11 cellular contexts compared by ENCODE assay signal in the genomic region with DNA sequence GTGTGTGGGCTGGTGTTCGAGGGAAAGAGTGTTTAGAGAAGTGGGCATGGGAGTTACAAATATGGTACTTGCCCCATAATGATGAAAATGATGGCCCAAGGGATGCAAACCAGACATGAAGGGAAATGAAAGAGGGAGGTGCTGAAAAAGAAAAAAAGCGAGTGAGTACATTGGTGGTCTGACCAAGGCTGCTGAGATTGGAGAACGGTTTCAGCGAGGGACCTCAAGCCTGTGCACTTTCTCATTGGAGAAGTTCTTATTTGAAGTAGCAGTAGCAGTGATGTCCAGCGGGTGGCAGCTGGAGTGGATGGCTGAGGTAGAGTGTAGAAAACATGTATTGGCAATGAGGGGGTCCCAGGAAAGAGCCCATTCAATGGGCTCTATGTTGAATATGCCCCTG. TPM values are rescaled to one million over a fixed set of nuclear protein-coding genes. Genes with fewer than 3 reads are reported as not detected.
DNase-seq lines count a peak whose midpoint lies in the region; ATAC-seq, FAIRE-seq and TF ChIP-seq lines count a peak whose summit lies in the region.
"Had no signal": no experiment of that assay in that cellular context is flagged by ENCODE, and none has a peak within 500 bp of the region (broad histone marks: within the 10 kb centered on the region; RNA-seq: fewer than 3 reads in every experiment).

No MANE protein-coding gene starts in this region.

- TF ChIP-seq POLR2A in HepG2 (IDR thresholded peaks at IDR 0.05; ENCODE audit: insufficient read depth in 1 of 2, low read depth in 2 of 2, low read length in 2 of 2) (no peak), upper lobe of left lung (IDR thresholded peaks at IDR 0.05) (no peak)

- no peak overlapping the region for H3K9ac ChIP-seq in KMS-11
- H3K9ac ChIP-seq in HepG2 (ENCODE audit: insufficient read depth, low read depth, low read length): no peak overlapping the region

- H3K4me3 ChIP-seq in GM12875 (ENCODE audit: low read depth, low read length) (no peak overlapping the region), KMS-11 (IDR thresholded peaks at IDR 0.05; ENCODE audit: insufficient read depth, low read depth, low read length) (no peak overlapping the region), HepG2 (replicated peaks in 1 of 3; ENCODE audit: insufficient read depth in 1 of 3, low read depth in 2 of 3, low read length in 3 of 3) (no peak overlapping the region), tibial artery (no peak overlapping the region), upper lobe of left lung (no peak overlapping the region)

- no peaks in the 10 kb centered on the region for H3K36me3 ChIP-seq in KMS-11 (ENCODE audit: insufficient read depth)
- no peaks in the 10 kb centered on the region for H3K36me3 ChIP-seq in HepG2 (replicated peaks in 1 of 2; ENCODE audit: control insufficient read depth in 1 of 2, insufficient read depth in 2 of 2, low read length in 2 of 2)
- H3K36me3 ChIP-seq in tibial artery: no peaks in the 10 kb centered on the region
- no peaks in the 10 kb centered on the region for H3K36me3 ChIP-seq in upper lobe of left lung
- H3K36me3 ChIP-seq: neutrophil had no signal

- H3K4me2 ChIP-seq in KMS-11: no peak overlapping the region
- H3K4me2 ChIP-seq in HepG2 (ENCODE audit: low read depth, low read length): no peak overlapping the region

- POLR2A ChIA-PET in HepG2 (lab: Yijun Ruan, JAX): no interaction called here

- BruUV-seq in HepG2 (replicated peaks; lab: Mats Ljungman, UMichigan): no TSS peak

- peak; percentile 35; the same call in 1 of the 2 replicates for TF ChIP-seq CTCF in GM12875 (IDR thresholded peaks at IDR 0.05; ENCODE audit: borderline replicate concordance, insufficient read depth, low read depth, low read length)
- peak; percentile 25; the same call in 1 of the 2 replicates for TF ChIP-seq CTCF in KMS-11 (conservative IDR thresholded peaks at IDR 0.05; ENCODE audit: low read depth, low read length)
- 0 out of 2 replicates have a peak, but pooled peaks have one; percentile 23 for TF ChIP-seq CTCF in HepG2 (CRISPR knock-in tag; IDR thresholded peaks at IDR 0.05)
- TF ChIP-seq CTCF in tibial artery (IDR thresholded peaks at IDR 0.05): no peak
- TF ChIP-seq CTCF in upper lobe of left lung (IDR thresholded peaks at IDR 0.05): no peak

- no peak overlapping the region for H3K27ac ChIP-seq in KMS-11
- H3K27ac ChIP-seq in HepG2 (ENCODE audit: extremely low read length, insufficient read depth, low read length): no peak overlapping the region
- no peak overlapping the region for H3K27ac ChIP-seq in tibial artery
- H3K27ac ChIP-seq in upper lobe of left lung: no peak overlapping the region
- H3K27ac ChIP-seq: neutrophil had no signal

- intact Hi-C loops in HepG2 (cut with micrococcal nuclease; ENCODE audit: unreplicated experiment) (no loop called here), tibial artery (cut with DNase I; ENCODE audit: low total_unique reads) (no loop called here)

- H3K79me2 ChIP-seq in KMS-11 (ENCODE audit: insufficient read depth, low read depth): no peaks in the 10 kb centered on the region
- no peaks in the 10 kb centered on the region for H3K79me2 ChIP-seq in HepG2 (ENCODE audit: insufficient read depth, low read length)

- FAIRE-seq in HepG2 (lab: Jason Lieb, UNC): peak; percentile 47

- CTCF ChIA-PET in HepG2 (lab: Yijun Ruan, JAX; ENCODE audit: low intra/inter-chr PET ratio, low total read pairs): no interaction called here

- no peak for TF ChIP-seq EP300 in HepG2 (IDR thresholded peaks at IDR 0.05; ENCODE audit: low read depth in 2 of 2, low read length in 2 of 2)
- no peak for TF ChIP-seq EP300 in HepG2 (CRISPR knock-in tag; IDR thresholded peaks at IDR 0.05; ENCODE audit: borderline replicate concordance)
- no peak for TF ChIP-seq EP300 in upper lobe of left lung (IDR thresholded peaks at IDR 0.05)

- H3K4me1 ChIP-seq in KMS-11 (ENCODE audit: low read depth, poor library complexity, severe bottlenecking): peaks cover 48% of the 10 kb centered on the region
- H3K4me1 ChIP-seq in HepG2 (ENCODE audit: insufficient read depth, low read length): no peaks in the 10 kb centered on the region
- peaks cover 0 to 22% (median 8%) of the 10 kb centered on the region in 4 donors for H3K4me1 ChIP-seq in tibial artery
- H3K4me1 ChIP-seq in upper lobe of left lung: peaks cover under 1 to 8% (median 5%) of the 10 kb centered on the region in 4 donors

- ATAC-seq in GM21423 (IDR thresholded peaks at IDR 0.05; ENCODE audit: unreplicated experiment): peak; percentile 39
- ATAC-seq in HepG2: peak; percentile 76
- ATAC-seq in upper lobe of left lung (ENCODE audit: low FRiP score in 2 of 2): no peak
- ATAC-seq: SK-N-SH treated with all-trans-retinoic acid at 6 μM for 48 hours had no signal

- no peaks in the 10 kb centered on the region for H3K9me3 ChIP-seq in HepG2 (ENCODE audit: low read length)
- no peaks in the 10 kb centered on the region for H3K9me3 ChIP-seq in tibial artery
- no peaks in the 10 kb centered on the region for H3K9me3 ChIP-seq in upper lobe of left lung
- H3K9me3 ChIP-seq: neutrophil had no signal

- TF ChIP-seq RAD21 in HepG2 (CRISPR knock-in tag; IDR thresholded peaks at IDR 0.05): no peak

- in situ Hi-C loops in HepG2 (cut with HindIII; ENCODE audit: extremely low pct_ligation_motif_present, low pct_unique_long_range_greater_than_20kb): no loop called here

- H2AFZ ChIP-seq in KMS-11 (ENCODE audit: low read depth) (no peak overlapping the region), HepG2 (ENCODE audit: low read length) (no peak overlapping the region)

- 25% methylated on average over 5 of the region's 5 CpGs for WGBS in HepG2 (ENCODE audit: low lambda C conversion rate)
- WGBS in upper lobe of left lung, 2 donors: 82 to 89% methylated on average over 5 of the region's 5 CpGs

- H3K27me3 ChIP-seq in KMS-11 (ENCODE audit: insufficient read depth, low read depth) (no peaks in the 10 kb centered on the region), HepG2 (ENCODE audit: control insufficient read depth in 1 of 2, insufficient read depth in 2 of 2, low read length in 2 of 2) (peaks cover 0 to 37% of the 10 kb centered on the region in 2 experiments; a peak in 3 of 5 replicates), tibial artery (no peaks in the 10 kb centered on the region), upper lobe of left lung (no peaks in the 10 kb centered on the region)
- H3K27me3 ChIP-seq: neutrophil had no signal

- H4K20me1 ChIP-seq in KMS-11 (ENCODE audit: insufficient read depth) (no peaks in the 10 kb centered on the region), HepG2 (ENCODE audit: insufficient read depth, low read length) (no peaks in the 10 kb centered on the region)

- DNase-seq in HepG2 (ENCODE audit: low spot score) (no peak), SK-N-DZ (ENCODE audit: low spot score) (no peak), tibial artery (no peak), upper lobe of left lung (no peak)
- DNase-seq: activated T-cell treated with anti-CD3 and anti-CD28 coated beads, Interleukin-2, amount 50 U/mL, for 1 hour; GDM1 had no signal

TF ChIP-seq in HepG2, 621 proteins besides CTCF, POLR2A, EP300 and RAD21 (continues in another document):
- TF ChIP-seq ZNF761 (CRISPR knock-in tag; conservative IDR thresholded peaks at IDR 0.05) (no peak), MTERF4 (CRISPR knock-in tag; IDR thresholded peaks at IDR 0.05) (no peak), HINFP (CRISPR knock-in tag; IDR thresholded peaks at IDR 0.05; ENCODE audit: low read depth) (no peak)

RNA-seq across cellular contexts. Expression of gene TNFAIP3, which starts 54.8 kb away (rescaled TPM):
- 24.7 and 28.2 TPM in 2 replicates for total RNA-seq in HepG2 (2016; rRNA removed; fragmentation: Illumina TruSeq; extraction: Trizol)
- total RNA-seq in HepG2 (2016; cell fraction: cytosol; rRNA removed; fragmentation: Illumina TruSeq; extraction: Trizol; ENCODE audit: low read depth): 2.2 and 2.6 TPM in 2 replicates
- 18.9 and 27.7 TPM in 2 replicates for total RNA-seq in HepG2 (2016; cell fraction: insoluble cytoplasmic fraction; rRNA removed; fragmentation: Illumina TruSeq; extraction: Trizol)
- total RNA-seq in HepG2 (2016; cell fraction: membrane; rRNA removed; fragmentation: Illumina TruSeq; extraction: Trizol): 8.2 and 8.6 TPM in 2 replicates
- total RNA-seq in HepG2 (2016; cell fraction: nucleus; rRNA removed; fragmentation: Illumina TruSeq; extraction: Trizol): 61.9 and 64.1 TPM in 2 replicates
- 47.1 and 49.6 TPM in 2 replicates for polyA plus RNA-seq in HepG2 (2011; rRNA removed)
- polyA plus RNA-seq in HepG2 (2011; cell fraction: cytosol; rRNA removed): 22.2 and 24.7 TPM in 2 replicates
- 144 and 150 TPM in 2 replicates for polyA plus RNA-seq in HepG2 (2011; cell fraction: nucleus; rRNA removed)
- polyA plus RNA-seq in HepG2 (2012): 30.0 and 33.6 TPM in 2 replicates
- polyA plus RNA-seq in HepG2 (2016; cell fraction: cytosol; fragmentation: Illumina TruSeq; extraction: Trizol; ENCODE audit: low read depth): 1.00 and 1.1 TPM in 2 replicates
- 21.4 and 27.8 TPM in 2 replicates for polyA plus RNA-seq in HepG2 (2016; cell fraction: insoluble cytoplasmic fraction; fragmentation: Illumina TruSeq; extraction: Trizol; ENCODE audit: low read depth)
- polyA plus RNA-seq in HepG2 (2016; cell fraction: membrane; fragmentation: Illumina TruSeq; extraction: Trizol; ENCODE audit: low read depth): 3.4 and 4.2 TPM in 2 replicates
- 121 and 138 TPM in 2 replicates for polyA plus RNA-seq in HepG2 (2016; cell fraction: nucleus; fragmentation: Illumina TruSeq; extraction: Trizol; ENCODE audit: insufficient read depth, low read depth)
- 2.9 and 35.1 TPM in 2 replicates for polyA minus RNA-seq in HepG2 (2011; rRNA and poly(A)+ RNA removed; ENCODE audit: low replicate concordance)
- 30.0 and 32.5 TPM in 2 replicates for polyA minus RNA-seq in HepG2 (2011; cell fraction: cytosol; rRNA and poly(A)+ RNA removed)
- 52.7 and 61.8 TPM in 2 replicates for polyA minus RNA-seq in HepG2 (2011; cell fraction: nucleus; rRNA and poly(A)+ RNA removed)
- 0.05 and 0.07 TPM in 2 replicates for polyA plus RNA-seq in SK-N-DZ (2014; cell fraction: cytosol; rRNA removed)
- polyA plus RNA-seq in SK-N-DZ (2014; cell fraction: nucleus; rRNA removed): 0.21 and 1.6 TPM in 2 replicates
- total RNA-seq in upper lobe of left lung: 10 to 100 TPM; 35.3 to 76.4 (median 52.2) TPM

Comparison
In these comparisons a context has a peak if more than half of its experiments do, and no peak if none do; other contexts are left out.
1. CTCF ChIP-seq: peak in GM12875 (single experiment), KMS-11 (single experiment) and HepG2 (single experiment); none in tibial artery (0 of 2) and upper lobe of left lung (0 of 6).
2. ATAC-seq: peak in GM21423 (single experiment) and HepG2 (single experiment); none in upper lobe of left lung (0 of 2).